In the genomic region with DNA sequence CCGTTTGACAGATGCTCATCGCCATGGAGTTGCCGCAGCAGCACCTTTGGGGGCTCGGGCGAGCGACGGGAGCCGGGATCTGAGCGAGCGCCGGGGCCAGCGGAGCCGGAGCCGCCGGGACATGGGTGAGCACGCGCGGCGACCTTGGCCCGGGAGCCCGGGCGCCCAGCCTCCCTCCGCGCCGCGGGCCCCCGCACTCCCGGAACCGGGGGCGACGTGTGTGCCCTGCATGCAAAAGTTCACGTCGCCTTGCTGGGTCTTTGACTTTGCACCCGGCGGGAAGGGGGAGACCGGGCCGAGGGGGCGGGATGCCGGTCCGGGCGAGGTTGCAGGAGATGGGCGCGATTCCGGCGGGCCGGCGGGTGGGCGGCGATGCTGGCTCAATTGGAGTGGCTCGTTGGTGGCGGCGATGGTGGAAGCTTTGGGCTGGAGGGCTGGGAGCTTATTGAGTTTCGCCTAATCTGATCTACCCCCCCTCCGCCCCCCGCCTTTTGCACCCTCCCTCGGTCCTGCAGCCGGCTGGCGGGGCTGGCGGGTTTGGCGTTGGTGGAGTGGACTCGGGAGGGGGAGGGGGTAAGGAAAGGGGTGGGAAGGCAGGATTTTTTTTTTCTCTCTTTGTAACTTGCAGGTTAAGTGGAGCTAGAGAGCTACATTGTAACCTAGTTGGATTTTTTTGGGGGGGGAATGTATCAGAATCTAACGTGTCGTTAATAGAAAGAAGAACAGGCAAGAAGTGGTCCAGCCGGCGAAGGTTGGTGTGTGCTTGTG, we compare ENCODE assay signal across 8 cellular contexts. TPM values are rescaled to one million over a fixed set of nuclear protein-coding genes. Genes with fewer than 3 reads are reported as not detected.
DNase-seq lines count a peak whose midpoint lies in the region; ATAC-seq and TF ChIP-seq lines count a peak whose summit lies in the region.

SETBP1 (plus strand) TSS at position 618 of the 768 bp plus-strand sequence. CDS start 20,459 bp downstream, outside the sequence.

- DNase-seq in Panc1 (ENCODE audit: low read depth, low spot score) = no peak
- DNase-seq in astrocyte of the cerebellum (ENCODE audit: low read depth) = peak; percentile 39
- DNase-seq in hepatic stellate cell (ENCODE audit: low spot score) = peak; percentile 24
- DNase-seq in prostate gland (ENCODE audit: low spot score) = peak; percentile 66

- H3K4me3 ChIP-seq in Panc1 (ENCODE audit: low read depth in 2 of 2, low read length in 2 of 2) (peak within 1 kb of the TSS; percentile 32 to 45; a peak in 3 of 4 replicates), astrocyte of the cerebellum (ENCODE audit: low read depth, low read length) (peak within 1 kb of the TSS; percentile 60), prostate gland (peak within 1 kb of the TSS; percentile 78)

- H3K9ac ChIP-seq in ES-I3 (ENCODE audit: low read depth, low read length) = peak within 1 kb of the TSS; percentile 64

- CTCF ChIA-PET in Panc1 (lab: Charles Lee) = interaction anchor here (0.6 kb wide), 1 partner anchor 337 kb away, joined by 3 read pairs; no protein-coding TSS in a partner anchor

- POLR2A ChIA-PET in Panc1 (lab: Charles Lee) = no interaction called here

- peak; percentile 11 for TF ChIP-seq POLR2A in prostate gland (IDR thresholded peaks at IDR 0.05)

- ATAC-seq in HG03432 (IDR thresholded peaks at IDR 0.05; ENCODE audit: unreplicated experiment) (peak; percentile 25), Panc1 (peak; percentile 57; the same call in 1 of the 2 replicates), HG02642 (IDR thresholded peaks at IDR 0.05; ENCODE audit: poor library complexity, unreplicated experiment) (no peak), HG02884 (IDR thresholded peaks at IDR 0.05; ENCODE audit: unreplicated experiment) (no peak)

- H3K27ac ChIP-seq in Panc1 (ENCODE audit: low read length) (no peak within 1 kb of the TSS), prostate gland (peak within 1 kb of the TSS; percentile 89 to 98)

- in situ Hi-C loops in Panc1 (cut with HindIII; ENCODE audit: low pct_unique_long_range_greater_than_20kb, low sequenced_read_pairs) (no loop called here), astrocyte of the cerebellum (cut with HindIII; ENCODE audit: low sequenced_read_pairs) (loop anchor here (5.0 kb wide), 1 partner anchor 97 kb away; no protein-coding TSS in a partner anchor)

- H3K9me3 ChIP-seq in ES-I3 (ENCODE audit: control insufficient read depth, insufficient read depth, low read length) = no peaks in the 10 kb centered on the region
- no peaks in the 10 kb centered on the region for H3K9me3 ChIP-seq in Panc1 (ENCODE audit: control insufficient read depth, insufficient read depth, low read depth, low read length)
- no peaks in the 10 kb centered on the region for H3K9me3 ChIP-seq in prostate gland

- no TSS peak for BruUV-seq in Panc1 (replicated peaks; lab: Mats Ljungman, UMichigan)

- peaks cover 2% of the 10 kb centered on the region for H3K27me3 ChIP-seq in Panc1 (ENCODE audit: control insufficient read depth, insufficient read depth, low read length)
- H3K27me3 ChIP-seq in prostate gland (replicated peaks; ENCODE audit: insufficient read depth) = no peaks in the 10 kb centered on the region

- H3K36me3 ChIP-seq in ES-I3 (ENCODE audit: insufficient read depth, low read length) (no peaks in the 10 kb centered on the region), Panc1 (ENCODE audit: control insufficient read depth, insufficient read depth, low read length) (no peaks in the 10 kb centered on the region), prostate gland (no peaks in the 10 kb centered on the region)

- no peak for TF ChIP-seq CTCF in Panc1 (IDR thresholded peaks at IDR 0.05)
- peak; percentile 8 for TF ChIP-seq CTCF in astrocyte of the cerebellum (IDR thresholded peaks at IDR 0.05; ENCODE audit: low read depth, low read length, missing control alignments)
- no peak for TF ChIP-seq CTCF in prostate gland (IDR thresholded peaks at IDR 0.05)

- peaks cover 15% of the 10 kb centered on the region for H3K4me1 ChIP-seq in ES-I3 (ENCODE audit: insufficient read depth, low read length)
- H3K4me1 ChIP-seq in Panc1 (ENCODE audit: control insufficient read depth, insufficient read depth, low read length) = no peaks in the 10 kb centered on the region
- no peaks in the 10 kb centered on the region for H3K4me1 ChIP-seq in prostate gland (replicated peaks)

- under 1% methylated on average over 35 of the region's 65 CpGs for WGBS in prostate gland

- intact Hi-C loops in Panc1 (cut with micrococcal nuclease; ENCODE audit: unreplicated experiment) (no loop called here), prostate gland (cut with DNase I) (loop anchor here (2.0 to 10.0 kb wide), 8 partner anchors 122 to 934 kb away; partner anchors contain the start of gene SLC14A2)

RNA-seq across cellular contexts. Expression of gene SETBP1, which starts in this region (rescaled TPM):
- total RNA-seq in Panc1 (2021; ENCODE audit: unreplicated experiment) (0.23 TPM), prostate gland (10 to 100 TPM; 28.4 to 45.1 TPM)
- polyA plus RNA-seq in Panc1 (2012; ENCODE audit: insufficient read length) = 0.10 TPM

Comparison
In these comparisons a context has a peak if more than half of its experiments do, and no peak if none do; other contexts are left out.
1. RNA of gene SETBP1 (total RNA-seq): 28.4 to 45.1 TPM in prostate gland; 0.23 TPM in Panc1 (single experiment); every median in the first group is over 10 times any median in the second.
2. Peak in ATAC-seq and H3K4me3 ChIP-seq in Panc1; RNA of the gene not detected or under 1 TPM.
3. Peak in every context shown above with its lines, with median percentiles within 50 percentile points of each other: H3K4me3 ChIP-seq.